10 cellular contexts compared by ENCODE assay signal in genomic region chrX:2767631-2768455, GRCh38. TPM values are rescaled to one million over a fixed set of nuclear protein-coding genes. Genes with fewer than 3 reads are reported as not detected.
DNase-seq lines count a peak whose midpoint lies in the region; ATAC-seq and TF ChIP-seq lines count a peak whose summit lies in the region.
"Had no signal": no experiment of that assay in that cellular context is flagged by ENCODE, and none has a peak within 500 bp of the region (broad histone marks: within the 10 kb centered on the region; RNA-seq: fewer than 3 reads in every experiment).

No MANE protein-coding gene starts in this region.

- peak; percentile 84 for ATAC-seq in GM23338
- ATAC-seq in Right ventricle myocardium superior (ENCODE audit: poor library complexity), result peak; percentile 92
- ATAC-seq in naive thymus-derived CD8-positive, alpha-beta T cell, result no peak
- no peak for ATAC-seq in GM21717 (IDR thresholded peaks at IDR 0.05; ENCODE audit: unreplicated experiment)
- ATAC-seq: right lobe of liver had no signal

- CTCF ChIA-PET in RWPE1 (lab: Yijun Ruan, JAX), result no interaction called here
- CTCF ChIA-PET in CD4-positive, alpha-beta memory T cell (lab: Charles Lee; ENCODE audit: partially characterized antibody), result no interaction called here

- no peaks in the 10 kb centered on the region for H3K9me3 ChIP-seq in CD4-positive, alpha-beta memory T cell (ENCODE audit: control insufficient read depth in 1 of 2, low read length in 2 of 2)
- H3K9me3 ChIP-seq: right lobe of liver had no signal

- H3K4me3 Mint-ChIP-seq in GM23338, result no peak overlapping the region
- no peak overlapping the region for H3K4me3 Mint-ChIP-seq in naive thymus-derived CD8-positive, alpha-beta T cell
- no peak overlapping the region for H3K4me3 Mint-ChIP-seq in CD4-positive, alpha-beta memory T cell

- no peak overlapping the region for H3K4me2 ChIP-seq in GM23338

- peaks cover 16% of the 10 kb centered on the region for H3K27me3 Mint-ChIP-seq in GM23338 (ENCODE audit: insufficient read depth, low read depth, poor library complexity)
- peaks cover 2 to 36% (median 23%) of the 10 kb centered on the region in 5 donors for H3K27me3 Mint-ChIP-seq in naive thymus-derived CD8-positive, alpha-beta T cell
- peaks cover 12% of the 10 kb centered on the region in 2 donors for H3K27me3 Mint-ChIP-seq in CD4-positive, alpha-beta memory T cell

- H3K9me2 ChIP-seq in GM23338 (ENCODE audit: insufficient read depth), result no peaks in the 10 kb centered on the region

- peaks cover 14% of the 10 kb centered on the region; the same call in 2 of the 3 replicates for H3K4me1 Mint-ChIP-seq in GM23338
- peaks cover 7 to 10% (median 8%) of the 10 kb centered on the region in 4 donors for H3K4me1 Mint-ChIP-seq in naive thymus-derived CD8-positive, alpha-beta T cell
- peaks cover 5 to 7% (median 7%) of the 10 kb centered on the region in 4 donors for H3K4me1 Mint-ChIP-seq in CD4-positive, alpha-beta memory T cell

- no peaks in the 10 kb centered on the region for H4K20me1 ChIP-seq in GM23338 (replicated peaks; ENCODE audit: insufficient read depth)

- POLR2A ChIA-PET in RWPE1 (lab: Yijun Ruan, JAX; ENCODE audit: low non-redundant PET), result no interaction called here
- POLR2A ChIA-PET in naive thymus-derived CD8-positive, alpha-beta T cell (lab: Charles Lee), result no interaction called here
- POLR2A ChIA-PET in CD4-positive, alpha-beta memory T cell (lab: Charles Lee; ENCODE audit: partially characterized antibody), result no interaction called here

- H3K9me3 Mint-ChIP-seq in GM23338, result peaks cover 2% of the 10 kb centered on the region; the same call in 2 of the 3 replicates
- peaks cover 0 to 4% (median 0%) of the 10 kb centered on the region in 9 donors for H3K9me3 Mint-ChIP-seq in naive thymus-derived CD8-positive, alpha-beta T cell
- peaks cover 0 to 11% (median 4%) of the 10 kb centered on the region in 8 donors for H3K9me3 Mint-ChIP-seq in CD4-positive, alpha-beta memory T cell

- H3K4me3 ChIP-seq in GM23338 (no peak overlapping the region), skin epidermis (no peak overlapping the region)
- H3K4me3 ChIP-seq in CD4-positive, alpha-beta memory T cell (ENCODE audit: low read length in 2 of 2), result no peak overlapping the region
- H3K4me3 ChIP-seq: right lobe of liver had no signal

- no peaks in the 10 kb centered on the region for H3K36me3 ChIP-seq in GM23338 (ENCODE audit: insufficient read depth)
- H3K36me3 ChIP-seq in CD4-positive, alpha-beta memory T cell (ENCODE audit: insufficient read depth, low read length), result no peaks in the 10 kb centered on the region
- H3K36me3 ChIP-seq: right lobe of liver had no signal

- no peak overlapping the region for H3K27ac Mint-ChIP-seq in GM23338
- H3K27ac Mint-ChIP-seq in naive thymus-derived CD8-positive, alpha-beta T cell, result no peak overlapping the region
- H3K27ac Mint-ChIP-seq in CD4-positive, alpha-beta memory T cell, result no peak overlapping the region

- intact Hi-C loops in Right ventricle myocardium superior (cut with DNase I), result no loop called here
- intact Hi-C loops in CD4-positive, alpha-beta memory T cell (cut with micrococcal nuclease), result no loop called here

- H3K4me1 ChIP-seq in GM23338 (ENCODE audit: insufficient read depth), result no peaks in the 10 kb centered on the region
- no peaks in the 10 kb centered on the region for H3K4me1 ChIP-seq in CD4-positive, alpha-beta memory T cell (ENCODE audit: insufficient read depth, low read length)
- H3K4me1 ChIP-seq: right lobe of liver had no signal

- no peak for TF ChIP-seq CTCF in GM23338 (conservative IDR thresholded peaks at IDR 0.05; ENCODE audit: low read depth in 2 of 2)
- TF ChIP-seq CTCF in RWPE1 (conservative IDR thresholded peaks at IDR 0.05; ENCODE audit: low read depth), result no peak

- DNase-seq in GM23338 (ENCODE audit: low spot score) (peak; percentile 29), RWPE1 (ENCODE audit: low spot score) (peak; percentile 32), Right ventricle myocardium superior (peak; percentile 75), COLO829 (ENCODE audit: low spot score) (no peak)
- DNase-seq in naive thymus-derived CD8-positive, alpha-beta T cell, result no peak
- no peak for DNase-seq in CD4-positive, alpha-beta memory T cell
- DNase-seq: activated effector memory CD4-positive, alpha-beta T cell treated with anti-CD3 and anti-CD28 coated beads, Interleukin-2, amount 50 U/mL, for 16 hours had no signal

- no peaks in the 10 kb centered on the region for H3K27me3 ChIP-seq in GM23338 (ENCODE audit: insufficient read depth)
- no peaks in the 10 kb centered on the region for H3K27me3 ChIP-seq in CD4-positive, alpha-beta memory T cell (ENCODE audit: insufficient read depth, low read length)
- H3K27me3 ChIP-seq: right lobe of liver had no signal

- H2AFZ ChIP-seq in GM23338, result no peak overlapping the region; the same call in 1 of the 2 replicates

- H3K36me3 Mint-ChIP-seq in GM23338 (ENCODE audit: low read depth), result no peaks in the 10 kb centered on the region
- peaks cover 0 to 4% (median 0%) of the 10 kb centered on the region in 3 donors for H3K36me3 Mint-ChIP-seq in naive thymus-derived CD8-positive, alpha-beta T cell
- H3K36me3 Mint-ChIP-seq in CD4-positive, alpha-beta memory T cell, result no peaks in the 10 kb centered on the region

- no peaks in the 10 kb centered on the region for H3F3A ChIP-seq in GM23338 (replicated peaks; ENCODE audit: low read depth)

- H3K79me2 ChIP-seq in GM23338 (replicated peaks; ENCODE audit: insufficient read depth), result no peaks in the 10 kb centered on the region

- H3K27ac ChIP-seq in GM23338 (ENCODE audit: low read depth) (no peak overlapping the region), RWPE1 (no peak overlapping the region), skin epidermis (peak overlapping the region in 16 of 21 experiments; percentile 15 to 84 (median 74))
- no peak overlapping the region for H3K27ac ChIP-seq in CD4-positive, alpha-beta memory T cell (ENCODE audit: low read depth, low read length)
- H3K27ac ChIP-seq: right lobe of liver had no signal

TF ChIP-seq in GM23338, 12 proteins besides CTCF, POLR2A, EP300 and RAD21 (continues in another document):
- no peak for TF ChIP-seq ZNF331 (CRISPR knock-in tag; IDR thresholded peaks at IDR 0.05; ENCODE audit: low read depth)
- TF ChIP-seq POLR2AphosphoS5 (IDR thresholded peaks at IDR 0.05; ENCODE audit: low read depth), result no peak
- TF ChIP-seq NANOG (IDR thresholded peaks at IDR 0.05; ENCODE audit: borderline replicate concordance), result no peak
- no peak for TF ChIP-seq ETS1 (IDR thresholded peaks at IDR 0.05)

RNA-seq across cellular contexts. Expression of gene XG, which starts 16.0 kb away (rescaled TPM):
- 0.28 and 0.97 TPM in 2 replicates for total RNA-seq in GM23338 (2014; rRNA removed; shearing (Covaris generic))
- 0.40 and 0.60 TPM in 2 replicates for polyA plus RNA-seq in GM23338 (2016; fragmentation: Nextera tagmentation; extraction: Ambion mirVana)
- 0.35 TPM for total RNA-seq in Right ventricle myocardium superior
- total RNA-seq in naive thymus-derived CD8-positive, alpha-beta T cell, result not detected
- not detected for polyA plus RNA-seq in naive thymus-derived CD8-positive, alpha-beta T cell
- under 1 TPM in 1 of 2 experiments, not detected in 1; 0.32 TPM for total RNA-seq in CD4-positive, alpha-beta memory T cell
- polyA plus RNA-seq in CD4-positive, alpha-beta memory T cell, result not detected

Comparison
In these comparisons a context has a peak if more than half of its experiments do, and no peak if none do; other contexts are left out.
1. ATAC-seq: peak in GM23338 (single experiment) and Right ventricle myocardium superior (single experiment); none in naive thymus-derived CD8-positive, alpha-beta T cell (0 of 2) and GM21717 (single experiment).
2. DNase-seq: peak in GM23338 (single experiment), RWPE1 (single experiment) and Right ventricle myocardium superior (single experiment); none in naive thymus-derived CD8-positive, alpha-beta T cell (0 of 10), COLO829 (single experiment) and CD4-positive, alpha-beta memory T cell (0 of 5).
3. H3K27ac ChIP-seq: peak in skin epidermis (16 of 21); none in GM23338 (single experiment), RWPE1 (single experiment) and CD4-positive, alpha-beta memory T cell (single experiment).